In the genomic region with DNA sequence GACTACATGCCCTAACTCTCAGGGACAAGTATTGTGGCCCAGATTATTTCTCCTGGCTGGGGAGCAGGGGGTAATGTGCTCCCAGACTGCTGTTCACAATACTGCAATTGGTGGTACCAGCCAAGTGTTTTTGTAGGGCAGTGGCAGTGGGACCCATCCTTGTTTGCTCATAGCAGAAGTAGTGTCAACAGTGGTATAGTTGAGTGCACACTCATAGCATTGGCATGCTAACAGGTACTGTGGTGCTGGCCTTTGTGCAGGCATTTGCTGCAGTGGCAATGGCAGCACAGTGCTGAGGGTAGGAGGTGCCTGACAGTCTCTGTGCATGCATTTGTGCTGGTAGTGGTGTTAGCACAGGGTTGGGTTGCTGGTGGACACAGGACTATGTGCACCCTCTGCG, we compare ENCODE assay signal across 28 cellular contexts.
"Had no signal": no experiment of that assay in that cellular context is flagged by ENCODE, and none has a peak within 500 bp of the region (broad histone marks: within the 10 kb centered on the region; RNA-seq: fewer than 3 reads in every experiment).

No MANE protein-coding gene starts in this region.

- H3K27me3 ChIP-seq: heart left ventricle, ovary, right atrium auricular region, right lobe of liver, suprapubic skin, tibial artery, uterus had no signal

- H3K27ac ChIP-seq: heart left ventricle, lower lobe of right lung, ovary, right atrium auricular region, right lobe of liver, suprapubic skin, thoracic aorta, tibial artery, uterus had no signal

- H3K36me3 Mint-ChIP-seq: immature natural killer cell, mesothelial cell of epicardium, naive B cell, type B pancreatic cell had no signal

- H3K27ac Mint-ChIP-seq: immature natural killer cell; mesothelial cell of epicardium; natural killer cell treated with Interleukin-12 subunit alpha and Interleukin-12 subunit beta and Interleukin-15 and Interleukin-18, amount 100 ng/mL, for 72 hours; progenitor cell of endocrine pancreas; stimulated activated naive CD8-positive, alpha-beta T cell treated with anti-CD3 and anti-CD28 coated beads, Interleukin-15, Interleukin-2, amounts not matched to agents 100 ng/mL and 50 ng/mL, for 24 hours; type B pancreatic cell had no signal

- H3K36me3 ChIP-seq: heart left ventricle, lower lobe of right lung, ovary, right atrium auricular region, right lobe of liver, suprapubic skin, thoracic aorta, tibial artery, uterus had no signal

- H3K4me1 Mint-ChIP-seq: immature natural killer cell, mesothelial cell of epicardium, naive B cell had no signal

- H3K27me3 Mint-ChIP-seq: naive B cell; natural killer cell treated with Interleukin-12 subunit alpha and Interleukin-12 subunit beta and Interleukin-15 and Interleukin-18, amount 100 ng/mL, for 72 hours; progenitor cell of endocrine pancreas; stimulated activated naive CD8-positive, alpha-beta T cell treated with anti-CD3 and anti-CD28 coated beads, Interleukin-15, Interleukin-2, amounts not matched to agents 100 ng/mL and 50 ng/mL, for 24 hours; type B pancreatic cell had no signal

- H3K4me2 ChIP-seq: smooth muscle cell had no signal

- H3K9me3 ChIP-seq: lower lobe of right lung, ovary, right atrium auricular region, right lobe of liver, suprapubic skin, thoracic aorta, uterus had no signal

- H3K4me1 ChIP-seq: heart left ventricle, lower lobe of right lung, right atrium auricular region, right lobe of liver, suprapubic skin, tibial artery, uterus had no signal

- DNase-seq: heart left ventricle; hypothalamus; immature natural killer cell; kidney glomerular epithelial cell; left cardiac atrium; lower lobe of right lung; mammary epithelial cell; mesenchymal stem cell; naive B cell; ovary; right lobe of liver; stimulated activated CD4-positive, alpha-beta T cell treated with anti-CD3 and anti-CD28 coated beads, Interleukin-12 subunit alpha, Interleukin-12 subunit beta, amount 100 ng/mL, for 4 hours; stimulated activated CD4-positive, alpha-beta T cell treated with anti-CD3 and anti-CD28 coated beads, Interleukin-15, amount 100 ng/mL, for 24 hours; stimulated activated CD4-positive, alpha-beta T cell treated with anti-CD3 and anti-CD28 coated beads, Interleukin-2, amount 100 ng/mL, for 24 hours; stimulated activated CD4-positive, alpha-beta T cell treated with anti-CD3 and anti-CD28 coated beads, Interleukin-4, amount 100 ng/mL, for 1 hour; stimulated activated naive CD4-positive, alpha-beta T cell; uterus had no signal

- H3K4me3 Mint-ChIP-seq: immature natural killer cell; mesothelial cell of epicardium; naive B cell; natural killer cell treated with Interleukin-12 subunit alpha and Interleukin-12 subunit beta and Interleukin-15 and Interleukin-18, amount 100 ng/mL, for 72 hours; stimulated activated naive CD8-positive, alpha-beta T cell treated with anti-CD3 and anti-CD28 coated beads, Interleukin-15, Interleukin-2, amounts not matched to agents 100 ng/mL and 50 ng/mL, for 24 hours; type B pancreatic cell had no signal

- ATAC-seq: heart left ventricle, left cardiac atrium, left lobe of liver, lower lobe of right lung, right lobe of liver had no signal

- H3K9me3 Mint-ChIP-seq: natural killer cell treated with Interleukin-12 subunit alpha and Interleukin-12 subunit beta and Interleukin-15 and Interleukin-18, amount 100 ng/mL, for 72 hours; stimulated activated naive CD8-positive, alpha-beta T cell treated with anti-CD3 and anti-CD28 coated beads, Interleukin-15, Interleukin-2, amounts not matched to agents 100 ng/mL and 50 ng/mL, for 24 hours had no signal

- H3K4me3 ChIP-seq: heart left ventricle, lower lobe of right lung, ovary, right atrium auricular region, right lobe of liver, smooth muscle cell, suprapubic skin, thoracic aorta, tibial artery, uterus had no signal
